ENCODE assay signal across 16 cellular contexts in the genomic region with DNA sequence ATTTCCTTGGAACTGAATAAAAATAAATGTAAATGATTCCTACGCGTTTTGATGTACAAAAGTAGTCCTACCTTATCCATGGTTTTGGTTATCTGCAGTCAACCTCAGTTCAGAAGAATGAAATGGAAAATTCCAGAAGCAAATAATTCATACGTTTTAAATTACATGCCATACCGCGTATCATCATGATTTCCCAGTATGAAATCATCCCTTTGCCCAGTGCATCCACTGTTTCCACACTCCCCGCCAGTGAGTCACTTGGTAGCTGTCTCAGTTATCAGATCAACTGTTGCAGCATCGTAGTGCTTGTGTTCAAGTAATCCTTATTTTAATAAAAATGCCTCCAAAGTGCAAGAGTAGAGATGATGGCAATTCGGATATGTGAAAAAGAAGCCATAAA. TPM values are rescaled to one million over a fixed set of nuclear protein-coding genes. Genes with fewer than 3 reads are reported as not detected.
DNase-seq lines count a peak whose midpoint lies in the region; ATAC-seq, FAIRE-seq and TF ChIP-seq lines count a peak whose summit lies in the region.
"Had no signal": no experiment of that assay in that cellular context is flagged by ENCODE, and none has a peak within 500 bp of the region (broad histone marks: within the 10 kb centered on the region; RNA-seq: fewer than 3 reads in every experiment).

No MANE protein-coding gene starts in this region.

- H3K79me2 ChIP-seq in astrocyte (ENCODE audit: insufficient read depth, low read length) = no peaks in the 10 kb centered on the region
- no peaks in the 10 kb centered on the region for H3K79me2 ChIP-seq in Karpas-422 (ENCODE audit: low read length)

- H3K9me3 Mint-ChIP-seq in astrocyte (ENCODE audit: unreplicated experiment) = peaks cover 8% of the 10 kb centered on the region
- no peaks in the 10 kb centered on the region for H3K9me3 Mint-ChIP-seq in activated T-helper 1 cell treated with anti-CD3 and anti-CD28 coated beads, Interleukin-12 subunit alpha, Interleukin-12 subunit beta, Interleukin-2, Interleukin-4 antibody, amounts not matched to agents 30 ng/mL and 10 ng/mL and 1 ng/mL, durations not matched to agents 14 hours and 24 hours and 36 hours
- H3K9me3 Mint-ChIP-seq: activated CD8-positive, alpha-beta T cell treated with anti-CD3 and anti-CD28 coated beads for 36 hours; activated naive CD8-positive, alpha-beta T cell treated with anti-CD3 and anti-CD28 coated beads for 36 hours; stimulated activated memory B cell treated with anti-CD40 and anti-IgM and Interleukin-4, amounts not matched to agents 10 μg/mL and 1 μg/mL and 100 μg/mL, for 72 hours had no signal

- H3K4me1 ChIP-seq in astrocyte (ENCODE audit: insufficient read depth, low read length) (peaks cover 22% of the 10 kb centered on the region), foreskin keratinocyte (peaks cover 4% of the 10 kb centered on the region), Karpas-422 (ENCODE audit: low read length) (peaks cover 10% of the 10 kb centered on the region)

- peak; percentile 91 for FAIRE-seq in astrocyte (lab: Jason Lieb, UNC)

- TF ChIP-seq CTCF in AG04449 (IDR thresholded peaks at IDR 0.05; ENCODE audit: insufficient read depth, low read length, missing control alignments) (no peak), astrocyte (IDR thresholded peaks at IDR 0.05; ENCODE audit: insufficient read depth, low read depth, low read length) (no peak), foreskin keratinocyte (conservative IDR thresholded peaks at IDR 0.05) (no peak)

- H3K9me2 ChIP-seq in Karpas-422 (replicated peaks; ENCODE audit: insufficient read depth, low read length) = no peaks in the 10 kb centered on the region

- DNase-seq in AG04449 (ENCODE audit: low read depth, low spot score) (peak; percentile 87), HPDE6-E6E7 (ENCODE audit: extremely low spot score) (peak; percentile 62), astrocyte (ENCODE audit: low read depth) (peak; percentile 97), foreskin keratinocyte (peak in 1 of 2 donors; percentile 76), NCI-H2107 (lab: John Stamatoyannopoulos, UW) (no peak), Karpas-422 (no peak)
- no peak for DNase-seq in activated T-helper 1 cell treated with anti-CD3 and anti-CD28 coated beads, Interleukin-12 subunit alpha, Interleukin-12 subunit beta, Interleukin-2, Interleukin-4 antibody, amounts not matched to agents 30 ng/mL and 10 ng/mL and 1 ng/mL, durations not matched to agents 14 hours and 24 hours and 36 hours (ENCODE audit: low spot score)
- DNase-seq: activated CD8-positive, alpha-beta T cell treated with anti-CD3 and anti-CD28 coated beads for 36 hours; activated naive CD8-positive, alpha-beta T cell treated with anti-CD3 and anti-CD28 coated beads for 36 hours; Peyer's patch; posterior cingulate gyrus; stimulated activated CD4-positive, alpha-beta T cell treated with anti-CD3 and anti-CD28 coated beads, Interleukin-2, amount 100 ng/mL, for 24 hours had no signal

- H3K27ac ChIP-seq in astrocyte (ENCODE audit: low read depth, low read length) (peak overlapping the region; percentile 77), foreskin keratinocyte (no peak overlapping the region), Karpas-422 (ENCODE audit: low read length) (no peak overlapping the region)
- H3K27ac ChIP-seq: BLaER1 treated with 17β-estradiol and CSF1 and Interleukin-3, amounts not matched to agents 10 nM and 100 nM; Peyer's patch had no signal

- H3K9me3 ChIP-seq in astrocyte (ENCODE audit: insufficient read depth, low read depth, low read length) (peaks cover 6% of the 10 kb centered on the region), Karpas-422 (ENCODE audit: low read length) (no peaks in the 10 kb centered on the region)
- H3K9me3 ChIP-seq: Peyer's patch had no signal

- POLR2A ChIA-PET in AG04449 (lab: Yijun Ruan, JAX) = interaction anchor here (1.4 kb wide), 1 partner anchor 9 kb away, joined by 5 read pairs; a partner anchor contains a TSS

- H3K4me2 ChIP-seq in astrocyte (ENCODE audit: low read length) (peak overlapping the region; percentile 36), Karpas-422 (ENCODE audit: low read depth, low read length, poor library complexity, severe bottlenecking) (no peak overlapping the region)
- H3K4me2 ChIP-seq: BLaER1 treated with 17β-estradiol and CSF1 and Interleukin-3, amounts not matched to agents 10 nM and 100 nM had no signal

- no peak overlapping the region for H2AFZ ChIP-seq in astrocyte (ENCODE audit: low read depth, low read length)
- H2AFZ ChIP-seq in Karpas-422 (ENCODE audit: low read length) = no peak overlapping the region

- H3K4me1 Mint-ChIP-seq in astrocyte (ENCODE audit: low read depth, unreplicated experiment) = peaks cover 6% of the 10 kb centered on the region
- H3K4me1 Mint-ChIP-seq in activated T-helper 1 cell treated with anti-CD3 and anti-CD28 coated beads, Interleukin-12 subunit alpha, Interleukin-12 subunit beta, Interleukin-2, Interleukin-4 antibody, amounts not matched to agents 30 ng/mL and 10 ng/mL and 1 ng/mL, durations not matched to agents 14 hours and 24 hours and 36 hours (ENCODE audit: low read depth) = peaks cover 5% of the 10 kb centered on the region

- intact Hi-C loops in activated T-helper 1 cell treated with anti-CD3 and anti-CD28 coated beads, Interleukin-12 subunit alpha, Interleukin-12 subunit beta, Interleukin-2, Interleukin-4 antibody, amounts not matched to agents 30 ng/mL and 10 ng/mL and 1 ng/mL, durations not matched to agents 14 hours and 24 hours and 36 hours (cut with micrococcal nuclease) = loop anchor here (5.0 kb wide), 2 partner anchors 150 to 1185 kb away; a partner anchor contains a TSS

- no peak overlapping the region for H3K4me3 ChIP-seq in AG04449 (ENCODE audit: low read depth, low read length)
- H3K4me3 ChIP-seq in astrocyte (ENCODE audit: insufficient read depth, low read depth, low read length) = no peak overlapping the region
- H3K4me3 ChIP-seq in Karpas-422 (ENCODE audit: low read length) = no peak overlapping the region
- H3K4me3 ChIP-seq: BLaER1 treated with 17β-estradiol and CSF1 and Interleukin-3, amounts not matched to agents 10 nM and 100 nM; Peyer's patch had no signal

- H4K20me1 ChIP-seq in astrocyte (ENCODE audit: insufficient read depth, low read length) (no peaks in the 10 kb centered on the region), Karpas-422 (ENCODE audit: insufficient read depth, low read depth, low read length) (no peaks in the 10 kb centered on the region)
- H4K20me1 ChIP-seq: BLaER1 treated with 17β-estradiol and CSF1 and Interleukin-3, amounts not matched to agents 10 nM and 100 nM had no signal

- H3K36me3 ChIP-seq in astrocyte (ENCODE audit: insufficient read depth, low read length) (no peaks in the 10 kb centered on the region), Karpas-422 (ENCODE audit: insufficient read depth, low read length) (no peaks in the 10 kb centered on the region)
- H3K36me3 ChIP-seq: BLaER1 treated with 17β-estradiol and CSF1 and Interleukin-3, amounts not matched to agents 10 nM and 100 nM; Peyer's patch had no signal

- H3K27me3 Mint-ChIP-seq in astrocyte (ENCODE audit: low read depth, unreplicated experiment) = peaks cover 10% of the 10 kb centered on the region
- peaks cover 10% of the 10 kb centered on the region for H3K27me3 Mint-ChIP-seq in activated T-helper 1 cell treated with anti-CD3 and anti-CD28 coated beads, Interleukin-12 subunit alpha, Interleukin-12 subunit beta, Interleukin-2, Interleukin-4 antibody, amounts not matched to agents 30 ng/mL and 10 ng/mL and 1 ng/mL, durations not matched to agents 14 hours and 24 hours and 36 hours (ENCODE audit: insufficient read depth)
- H3K27me3 Mint-ChIP-seq: activated CD8-positive, alpha-beta T cell treated with anti-CD3 and anti-CD28 coated beads for 36 hours; activated naive CD8-positive, alpha-beta T cell treated with anti-CD3 and anti-CD28 coated beads for 36 hours; dendritic cell treated with granulocyte-macrophage colony-stimulating factor and Interleukin-4, amounts not matched to agents 40 ng/mL and 50 ng/mL, for 4 days; stimulated activated memory B cell treated with anti-CD40 and anti-IgM and Interleukin-4, amounts not matched to agents 10 μg/mL and 1 μg/mL and 100 μg/mL, for 72 hours had no signal

- ATAC-seq in foreskin keratinocyte (peak; percentile 86), HG02870 (IDR thresholded peaks at IDR 0.05; ENCODE audit: unreplicated experiment) (no peak)
- ATAC-seq: activated CD8-positive, alpha-beta T cell treated with anti-CD3 and anti-CD28 coated beads for 36 hours; stimulated activated memory B cell treated with anti-CD40 and anti-IgM and Interleukin-4, amounts not matched to agents 10 μg/mL and 1 μg/mL and 100 μg/mL, for 72 hours had no signal

- H3K27me3 ChIP-seq in astrocyte (ENCODE audit: insufficient read depth, low read length) (no peaks in the 10 kb centered on the region), foreskin keratinocyte (no peaks in the 10 kb centered on the region), Karpas-422 (ENCODE audit: low read length) (no peaks in the 10 kb centered on the region)
- H3K27me3 ChIP-seq: BLaER1 treated with 17β-estradiol and CSF1 and Interleukin-3, amounts not matched to agents 10 nM and 100 nM; Peyer's patch had no signal

- peak overlapping the region; percentile 66 for H3K9ac ChIP-seq in astrocyte (ENCODE audit: low read length)
- no peak overlapping the region for H3K9ac ChIP-seq in Karpas-422 (ENCODE audit: low read length)
- H3K9ac ChIP-seq: BLaER1 treated with 17β-estradiol and CSF1 and Interleukin-3, amounts not matched to agents 10 nM and 100 nM had no signal

- H3K36me3 Mint-ChIP-seq in astrocyte (ENCODE audit: low read depth, unreplicated experiment) = no peaks in the 10 kb centered on the region
- H3K36me3 Mint-ChIP-seq in activated T-helper 1 cell treated with anti-CD3 and anti-CD28 coated beads, Interleukin-12 subunit alpha, Interleukin-12 subunit beta, Interleukin-2, Interleukin-4 antibody, amounts not matched to agents 30 ng/mL and 10 ng/mL and 1 ng/mL, durations not matched to agents 14 hours and 24 hours and 36 hours (ENCODE audit: low read depth) = no peaks in the 10 kb centered on the region
- H3K36me3 Mint-ChIP-seq: activated naive CD8-positive, alpha-beta T cell treated with anti-CD3 and anti-CD28 coated beads for 36 hours; stimulated activated memory B cell treated with anti-CD40 and anti-IgM and Interleukin-4, amounts not matched to agents 10 μg/mL and 1 μg/mL and 100 μg/mL, for 72 hours had no signal

- H3K4me3 Mint-ChIP-seq in astrocyte (ENCODE audit: unreplicated experiment) = no peak overlapping the region
- H3K4me3 Mint-ChIP-seq in activated T-helper 1 cell treated with anti-CD3 and anti-CD28 coated beads, Interleukin-12 subunit alpha, Interleukin-12 subunit beta, Interleukin-2, Interleukin-4 antibody, amounts not matched to agents 30 ng/mL and 10 ng/mL and 1 ng/mL, durations not matched to agents 14 hours and 24 hours and 36 hours = no peak overlapping the region
- H3K4me3 Mint-ChIP-seq: activated CD8-positive, alpha-beta T cell treated with anti-CD3 and anti-CD28 coated beads for 36 hours; activated naive CD8-positive, alpha-beta T cell treated with anti-CD3 and anti-CD28 coated beads for 36 hours; dendritic cell treated with granulocyte-macrophage colony-stimulating factor and Interleukin-4, amounts not matched to agents 40 ng/mL and 50 ng/mL, for 4 days; stimulated activated memory B cell treated with anti-CD40 and anti-IgM and Interleukin-4, amounts not matched to agents 10 μg/mL and 1 μg/mL and 100 μg/mL, for 72 hours had no signal

- H3K27ac Mint-ChIP-seq in astrocyte (ENCODE audit: unreplicated experiment) = no peak overlapping the region
- H3K27ac Mint-ChIP-seq in activated T-helper 1 cell treated with anti-CD3 and anti-CD28 coated beads, Interleukin-12 subunit alpha, Interleukin-12 subunit beta, Interleukin-2, Interleukin-4 antibody, amounts not matched to agents 30 ng/mL and 10 ng/mL and 1 ng/mL, durations not matched to agents 14 hours and 24 hours and 36 hours = no peak overlapping the region
- H3K27ac Mint-ChIP-seq: activated CD8-positive, alpha-beta T cell treated with anti-CD3 and anti-CD28 coated beads for 36 hours; activated naive CD8-positive, alpha-beta T cell treated with anti-CD3 and anti-CD28 coated beads for 36 hours; dendritic cell treated with granulocyte-macrophage colony-stimulating factor and Interleukin-4, amounts not matched to agents 40 ng/mL and 50 ng/mL, for 4 days; stimulated activated memory B cell treated with anti-CD40 and anti-IgM and Interleukin-4, amounts not matched to agents 10 μg/mL and 1 μg/mL and 100 μg/mL, for 72 hours had no signal

- CTCF ChIA-PET in AG04449 (lab: Yijun Ruan, JAX) = interaction anchor here (0.8 to 11.0 kb wide), 6 partner anchors 9 to 466 kb away, joined by 3 to 358 read pairs (median 5); a partner anchor contains a TSS

RNA-seq across cellular contexts. Expression of a gene that starts 9.1 kb away (rescaled TPM):
- total RNA-seq in astrocyte (62.2 and 70.1 TPM in 2 replicates), foreskin keratinocyte (31.9 and 33.0 TPM in 2 replicates)
- 15.8 and 20.2 TPM in 2 replicates for polyA plus RNA-seq in foreskin keratinocyte
- total RNA-seq in activated T-helper 1 cell treated with anti-CD3 and anti-CD28 coated beads, Interleukin-12 subunit alpha, Interleukin-12 subunit beta, Interleukin-2, Interleukin-4 antibody, amounts not matched to agents 30 ng/mL and 10 ng/mL and 1 ng/mL, durations not matched to agents 14 hours and 24 hours and 36 hours = 21.2 and 26.0 TPM in 2 replicates
- 64.7 and 114 TPM in 2 replicates for total RNA-seq in Karpas-422 (2014; rRNA removed; shearing (Covaris generic); ENCODE audit: low replicate concordance)

Comparison
In these comparisons a context has a peak if more than half of its experiments do, and no peak if none do; other contexts are left out.
1. DNase-seq: peak in AG04449 (single experiment), HPDE6-E6E7 (single experiment) and astrocyte (single experiment); none in NCI-H2107 (single experiment), activated T-helper 1 cell treated with anti-CD3 and anti-CD28 coated beads, Interleukin-12 subunit alpha, Interleukin-12 subunit beta, Interleukin-2, Interleukin-4 antibody, amounts not matched to agents 30 ng/mL and 10 ng/mL and 1 ng/mL, durations not matched to agents 14 hours and 24 hours and 36 hours (single experiment) and Karpas-422 (single experiment).